ENCODE assay signal across 8 cellular contexts in genomic region chr14:102591944-102592772, GRCh38. TPM values are rescaled to one million over a fixed set of nuclear protein-coding genes. Genes with fewer than 3 reads are reported as not detected.
DNase-seq lines count a peak whose midpoint lies in the region; ATAC-seq and TF ChIP-seq lines count a peak whose summit lies in the region.

RCOR1 (plus strand) TSS chr14:102592649; CDS start chr14:102592887, 238 bp downstream.

- H3K4me1 ChIP-seq in suprapubic skin: peaks cover 30% of the 10 kb centered on the region

- ATAC-seq in HG02642 (IDR thresholded peaks at IDR 0.05; ENCODE audit: poor library complexity, unreplicated experiment): peak; percentile 79
- peak; percentile 90 to 92 for ATAC-seq in activated naive CD4-positive, alpha-beta T cell treated with anti-CD3 and anti-CD28 coated beads, Interleukin-2, amount 50 U/mL, for 72 hours

- TF ChIP-seq POLR2A in GM10847 (IDR thresholded peaks at IDR 0.05; ENCODE audit: extremely low read depth, insufficient read length) (peak; percentile 94), suprapubic skin (IDR thresholded peaks at IDR 0.05) (peak in 1 of 2 donors; percentile 41)

- peak within 1 kb of the TSS; percentile 86 for H3K4me3 ChIP-seq in suprapubic skin

- TF ChIP-seq CTCF in suprapubic skin (IDR thresholded peaks at IDR 0.05): no peak

- H3K9me3 Mint-ChIP-seq in activated naive CD4-positive, alpha-beta T cell treated with anti-CD3 and anti-CD28 coated beads, Interleukin-2, amount 50 U/mL, for 72 hours: no peaks in the 10 kb centered on the region

- peak; percentile 96 for DNase-seq in NCI-H1105 (lab: John Stamatoyannopoulos, UW)
- DNase-seq in SKM-1 (lab: John Stamatoyannopoulos, UW; ENCODE audit: unreplicated experiment): peak; percentile 61
- peak; percentile 97 to 98 for DNase-seq in activated naive CD4-positive, alpha-beta T cell treated with anti-CD3 and anti-CD28 coated beads, Interleukin-2, amount 50 U/mL, for 72 hours (ENCODE audit: low spot score in 2 of 2)
- peak; percentile 51 for DNase-seq in glomerular endothelial cell (ENCODE audit: extremely low read depth, low read depth, low spot score)
- DNase-seq in occipital lobe (lab: John Stamatoyannopoulos, UW): peak; percentile 99
- DNase-seq in suprapubic skin (ENCODE audit: low spot score in 2 of 2): peak; percentile 98

- peak within 1 kb of the TSS; percentile 97 for H3K27ac ChIP-seq in suprapubic skin

- peak within 1 kb of the TSS; percentile 85 for H3K27ac Mint-ChIP-seq in activated naive CD4-positive, alpha-beta T cell treated with anti-CD3 and anti-CD28 coated beads, Interleukin-2, amount 50 U/mL, for 72 hours

- no peaks in the 10 kb centered on the region for H3K27me3 ChIP-seq in suprapubic skin

- H3K9me3 ChIP-seq in suprapubic skin: no peaks in the 10 kb centered on the region

- no peak for TF ChIP-seq EP300 in suprapubic skin (IDR thresholded peaks at IDR 0.05)

- WGBS in suprapubic skin: 0% methylated on average over 22 of the region's 98 CpGs

- H3K36me3 ChIP-seq in suprapubic skin: no peaks in the 10 kb centered on the region

- H3K36me3 Mint-ChIP-seq in activated naive CD4-positive, alpha-beta T cell treated with anti-CD3 and anti-CD28 coated beads, Interleukin-2, amount 50 U/mL, for 72 hours: peaks cover 5 to 10% of the 10 kb centered on the region in 2 donors

RNA-seq across cellular contexts. Expression of gene RCOR1, which starts in this region (rescaled TPM):
- total RNA-seq in activated naive CD4-positive, alpha-beta T cell treated with anti-CD3 and anti-CD28 coated beads, Interleukin-2, amount 50 U/mL, for 72 hours: 10 to 100 TPM; 22.6 to 23.7 TPM
- total RNA-seq in glomerular endothelial cell (13.0 and 18.4 TPM in 2 replicates), occipital lobe (13.1 TPM), suprapubic skin (10 to 100 TPM; 20.6 to 27.7 (median 24.8) TPM)

Comparison
In these comparisons a context has a peak if more than half of its experiments do, and no peak if none do; other contexts are left out.
1. Peak in every context shown above with its lines: DNase-seq, ATAC-seq, H3K4me3 ChIP-seq and H3K27ac ChIP-seq.